Comparison of ENCODE assay signal across 1 cellular context in genomic region chr14:23322568-23323517, GRCh38.
TF ChIP-seq lines count a peak whose summit lies in the region.

No MANE protein-coding gene starts in this region.

TF ChIP-seq in HepG2, 621 proteins besides CTCF, POLR2A, EP300 and RAD21 (continued from another document and continues in another):
- peak; percentile 44 for TF ChIP-seq ZNF18 (CRISPR knock-in tag; IDR thresholded peaks at IDR 0.05; ENCODE audit: insufficient replicate concordance)
- peak; percentile 65; the same call in 1 of the 2 replicates for TF ChIP-seq BRCA1 (CRISPR knock-in tag; IDR thresholded peaks at IDR 0.05)
- TF ChIP-seq TRAFD1 (CRISPR knock-in tag; IDR thresholded peaks at IDR 0.05; ENCODE audit: borderline replicate concordance), result no peak; the same call in 1 of the 2 replicates
- peak; percentile 24; the same call in 1 of the 2 replicates for TF ChIP-seq MEIS1 (CRISPR knock-in tag; IDR thresholded peaks at IDR 0.05; ENCODE audit: borderline replicate concordance)
- 0 out of 2 replicates have a peak, but pooled peaks have one; percentile 11 for TF ChIP-seq ARNT2 (CRISPR knock-in tag; IDR thresholded peaks at IDR 0.05; ENCODE audit: low read depth)
- TF ChIP-seq MLLT10 (CRISPR knock-in tag; IDR thresholded peaks at IDR 0.05), result no peak
- TF ChIP-seq KDM3A (CRISPR knock-in tag; IDR thresholded peaks at IDR 0.05; ENCODE audit: low read depth), result no peak
- TF ChIP-seq GATA4 (IDR thresholded peaks at IDR 0.05; ENCODE audit: borderline replicate concordance, low read depth), result no peak
- 0 out of 2 replicates have a peak, but pooled peaks have one; percentile 31 for TF ChIP-seq ZNF563 (CRISPR knock-in tag; IDR thresholded peaks at IDR 0.05)
- TF ChIP-seq REST (IDR thresholded peaks at IDR 0.05; ENCODE audit: borderline replicate concordance in 1 of 2, low read depth in 1 of 2, low read length in 2 of 2), result no peak
- peak; percentile 52; the same call in 1 of the 2 replicates for TF ChIP-seq ZNF3 (CRISPR knock-in tag; IDR thresholded peaks at IDR 0.05)
- TF ChIP-seq ZNF547 (CRISPR knock-in tag; IDR thresholded peaks at IDR 0.05), result peak; percentile 25; the same call in 1 of the 2 replicates
- no peak for TF ChIP-seq GABPA (IDR thresholded peaks at IDR 0.05; ENCODE audit: low read depth, low read length)
- no peak for TF ChIP-seq GABPA (CRISPR knock-in tag; IDR thresholded peaks at IDR 0.05; ENCODE audit: low read depth)
- peak; percentile 74; the same call in 1 of the 2 replicates for TF ChIP-seq MTERF4 (CRISPR knock-in tag; IDR thresholded peaks at IDR 0.05)
- no peak for TF ChIP-seq NR3C1 (CRISPR knock-in tag; IDR thresholded peaks at IDR 0.05)
- no peak for TF ChIP-seq EEA1 (CRISPR knock-in tag; IDR thresholded peaks at IDR 0.05; ENCODE audit: borderline replicate concordance)
- peak; percentile 1; the same call in 1 of the 2 replicates for TF ChIP-seq POLR2G (IDR thresholded peaks at IDR 0.05; ENCODE audit: low read depth, low read length)
- TF ChIP-seq SMARCE1 (IDR thresholded peaks at IDR 0.05; ENCODE audit: borderline replicate concordance), result no peak
- TF ChIP-seq NFAT5 (CRISPR knock-in tag; IDR thresholded peaks at IDR 0.05), result no peak
- no peak for TF ChIP-seq ZNF576 (CRISPR knock-in tag; IDR thresholded peaks at IDR 0.05)
- no peak for TF ChIP-seq NFKBIZ (CRISPR knock-in tag; IDR thresholded peaks at IDR 0.05)
- 0 out of 2 replicates have a peak, but pooled peaks have one; percentile 16 for TF ChIP-seq ZNF557 (CRISPR knock-in tag; IDR thresholded peaks at IDR 0.05)
- TF ChIP-seq ZNF792 (CRISPR knock-in tag; IDR thresholded peaks at IDR 0.05), result no peak; the same call in 1 of the 2 replicates
- no peak for TF ChIP-seq ETS1 (CRISPR knock-in tag; IDR thresholded peaks at IDR 0.05)
- 0 out of 2 replicates have a peak, but pooled peaks have one; percentile 26 for TF ChIP-seq CEBPG (CRISPR knock-in tag; IDR thresholded peaks at IDR 0.05)
- peak; percentile 14; the same call in 1 of the 2 replicates for TF ChIP-seq SNAI1 (CRISPR knock-in tag; IDR thresholded peaks at IDR 0.05; ENCODE audit: borderline replicate concordance)
- TF ChIP-seq PCBP2 (optimal IDR thresholded peaks at IDR 0.05; ENCODE audit: low read depth, low read length, poor library complexity, severe bottlenecking), result peak; percentile 76
- 0 out of 2 replicates have a peak, but pooled peaks have one; percentile 4 for TF ChIP-seq RBFOX2 (IDR thresholded peaks at IDR 0.05; ENCODE audit: low read depth, low read length)
- no peak for TF ChIP-seq USF2 (IDR thresholded peaks at IDR 0.05; ENCODE audit: low read depth, low read length)
- no peak for TF ChIP-seq USF2 (CRISPR knock-in tag; IDR thresholded peaks at IDR 0.05; ENCODE audit: borderline replicate concordance)
- TF ChIP-seq ZNF510 (CRISPR knock-in tag; IDR thresholded peaks at IDR 0.05; ENCODE audit: low read depth), result 0 out of 2 replicates have a peak, but pooled peaks have one; percentile 32
- TF ChIP-seq ELF4 (CRISPR knock-in tag; IDR thresholded peaks at IDR 0.05; ENCODE audit: borderline replicate concordance), result peak; percentile 57; the same call in 1 of the 2 replicates
- TF ChIP-seq ZNF580 (CRISPR knock-in tag; IDR thresholded peaks at IDR 0.05; ENCODE audit: borderline replicate concordance, low read depth), result peak; percentile 51; the same call in 1 of the 2 replicates
- TF ChIP-seq ATF6 (CRISPR knock-in tag; conservative IDR thresholded peaks at IDR 0.05), result no peak
- 0 out of 2 replicates have a peak, but pooled peaks have one; percentile 2 for TF ChIP-seq ZNF160 (CRISPR knock-in tag; IDR thresholded peaks at IDR 0.05)
- TF ChIP-seq CREM (IDR thresholded peaks at IDR 0.05), result no peak
- no peak; the same call in 1 of the 2 replicates for TF ChIP-seq CREM (CRISPR knock-in tag; IDR thresholded peaks at IDR 0.05)
- TF ChIP-seq ZZZ3 (CRISPR knock-in tag; IDR thresholded peaks at IDR 0.05; ENCODE audit: borderline replicate concordance), result no peak
- TF ChIP-seq U2AF1 (optimal IDR thresholded peaks at IDR 0.05; ENCODE audit: low read depth, low read length), result peak; percentile 28
- peak; percentile 22; the same call in 1 of the 2 replicates for TF ChIP-seq ZBTB38 (CRISPR knock-in tag; IDR thresholded peaks at IDR 0.05)
- no peak for TF ChIP-seq HCFC1 (IDR thresholded peaks at IDR 0.05; ENCODE audit: low read depth, low read length)
- no peak for TF ChIP-seq ZNF83 (CRISPR knock-in tag; IDR thresholded peaks at IDR 0.05; ENCODE audit: borderline replicate concordance)
